In the genomic region with DNA sequence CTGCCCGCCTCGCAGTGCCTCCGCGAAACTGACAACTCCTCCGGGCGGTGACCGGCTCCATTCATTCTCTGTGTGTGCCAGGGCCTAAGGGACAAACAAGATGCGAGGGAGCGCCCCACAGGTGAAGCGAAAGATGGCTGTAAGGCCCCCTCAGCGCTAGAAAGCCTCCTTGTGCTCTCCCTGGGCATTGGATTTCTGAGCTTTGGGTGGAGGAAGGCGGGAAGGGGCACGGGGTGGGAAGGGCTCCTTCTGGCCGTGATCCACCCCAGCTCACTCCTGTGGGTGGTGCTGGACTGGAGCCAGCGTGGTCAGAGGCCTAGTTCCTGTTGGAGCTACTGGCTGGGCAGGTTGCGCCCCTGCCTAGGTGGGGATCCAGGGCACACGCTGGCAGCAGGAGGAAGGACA, we compare ENCODE assay signal across 8 cellular contexts. TPM values are rescaled to one million over a fixed set of nuclear protein-coding genes. Genes with fewer than 3 reads are reported as not detected.
DNase-seq lines count a peak whose midpoint lies in the region; ATAC-seq and TF ChIP-seq lines count a peak whose summit lies in the region.

No MANE protein-coding gene starts in this region.

- H3K36me3 ChIP-seq in HUES48 (ENCODE audit: control insufficient read depth, insufficient read depth, low read length) (no peaks in the 10 kb centered on the region), ascending aorta (no peaks in the 10 kb centered on the region)

- TF ChIP-seq CTCF in AG09309 (IDR thresholded peaks at IDR 0.05; ENCODE audit: control insufficient read depth, insufficient read depth, low read depth, low read length, missing control alignments) (no peak), ascending aorta (IDR thresholded peaks at IDR 0.05) (no peak)

- peak overlapping the region; percentile 43; the same call in 1 of the 2 replicates for H3K4me3 ChIP-seq in AG09309 (ENCODE audit: control insufficient read depth, low read depth, low read length)
- peak overlapping the region; percentile 71 for H3K4me3 ChIP-seq in HUES48 (ENCODE audit: low read depth, low read length)
- peak overlapping the region; percentile 67 to 82 for H3K4me3 ChIP-seq in ascending aorta

- no peaks in the 10 kb centered on the region for H3K36me3 Mint-ChIP-seq in memory B cell

- no peaks in the 10 kb centered on the region for H3K9me3 ChIP-seq in HUES48 (ENCODE audit: control insufficient read depth, insufficient read depth, low read length)
- H3K9me3 ChIP-seq in ascending aorta: no peaks in the 10 kb centered on the region

- no peak overlapping the region for H3K27ac Mint-ChIP-seq in memory B cell

- peaks cover 2% of the 10 kb centered on the region for H3K9me3 Mint-ChIP-seq in memory B cell

- ATAC-seq in memory B cell (ENCODE audit: low read depth) (no peak), HG02885 (IDR thresholded peaks at IDR 0.05; ENCODE audit: poor library complexity, unreplicated experiment) (no peak)

- H3K27me3 ChIP-seq in HUES48 (ENCODE audit: control insufficient read depth, insufficient read depth, low read length) (peaks cover 7% of the 10 kb centered on the region), ascending aorta (no peaks in the 10 kb centered on the region)

- intact Hi-C loops in ascending aorta (cut with DNase I): no loop called here

- H3K9ac ChIP-seq in HUES48 (ENCODE audit: low read depth, low read length): no peak overlapping the region

- H3K27ac ChIP-seq in HUES48 (ENCODE audit: low read depth, low read length) (no peak overlapping the region), ascending aorta (no peak overlapping the region)

- H3K4me1 ChIP-seq in HUES48 (ENCODE audit: control insufficient read depth, insufficient read depth, low read length): peaks cover 24% of the 10 kb centered on the region
- peaks cover 0 to 9% of the 10 kb centered on the region in 2 donors for H3K4me1 ChIP-seq in ascending aorta

- peaks cover 12% of the 10 kb centered on the region for H3K4me1 Mint-ChIP-seq in memory B cell

- peak overlapping the region; percentile 81 for H3K4me3 Mint-ChIP-seq in memory B cell

- peaks cover 3% of the 10 kb centered on the region for H3K27me3 Mint-ChIP-seq in memory B cell

- no peak for DNase-seq in AG09309 (ENCODE audit: low read depth)
- no peak for DNase-seq in ascending aorta (ENCODE audit: low spot score in 2 of 2)
- DNase-seq in memory B cell (ENCODE audit: low spot score in 2 of 2): no peak
- DNase-seq in ureter (ENCODE audit: low spot score): peak; percentile 82
- DNase-seq in HK-2 (ENCODE audit: unreplicated experiment): no peak
- DNase-seq in AG08395 (ENCODE audit: low spot score): no peak

RNA-seq across cellular contexts. Expression of a gene that starts 0.9 kb away (rescaled TPM):
- total RNA-seq in ascending aorta (0.53 TPM), ureter (38.5 TPM)

RNA-seq across cellular contexts. Expression of a gene that starts 12.1 kb away (rescaled TPM):
- 13.0 TPM for total RNA-seq in ascending aorta
- 38.1 TPM for total RNA-seq in ureter

Comparison
In these comparisons a context has a peak if more than half of its experiments do, and no peak if none do; other contexts are left out.
1. RNA of a gene that starts 0.9 kb away (total RNA-seq): 38.5 TPM in ureter (single experiment); 0.53 TPM in ascending aorta (single experiment); every median in the first group is over 10 times any median in the second.
2. Peak in every context shown above with its lines, with median percentiles within 50 percentile points of each other: H3K4me3 ChIP-seq.